In the genomic region with DNA sequence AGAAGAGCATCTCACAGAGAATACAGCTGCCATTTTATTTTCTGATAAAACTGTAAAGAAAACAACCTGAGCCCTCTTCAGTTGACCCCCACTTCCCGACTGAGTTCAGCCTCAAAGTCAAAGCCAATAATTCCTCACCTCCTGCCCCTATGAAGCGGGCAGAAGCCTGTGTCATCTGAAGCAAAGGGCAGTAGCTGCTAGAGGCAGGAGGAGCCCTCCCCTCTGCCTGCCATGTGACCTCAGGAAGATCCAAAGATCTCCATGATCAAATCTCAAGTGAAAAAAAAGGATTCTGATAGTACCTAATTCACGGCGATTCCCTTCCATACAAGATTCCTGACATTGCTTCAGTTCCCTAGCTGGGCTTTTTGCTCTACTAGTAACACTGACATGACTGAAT, we compare ENCODE assay signal across 20 cellular contexts.
"Had no signal": no experiment of that assay in that cellular context is flagged by ENCODE, and none has a peak within 500 bp of the region (broad histone marks: within the 10 kb centered on the region; RNA-seq: fewer than 3 reads in every experiment).

No MANE protein-coding gene starts in this region.

- H3K9me3 ChIP-seq: gastrocnemius medialis, right lobe of liver, thoracic aorta, uterus had no signal

- H3K4me3 ChIP-seq: gastrocnemius medialis, right lobe of liver, skin epidermis, thoracic aorta, uterus had no signal

- H3K36me3 ChIP-seq: gastrocnemius medialis, right lobe of liver, thoracic aorta, uterus had no signal

- H3K27ac ChIP-seq: gastrocnemius medialis, right lobe of liver, skin epidermis, thoracic aorta, uterus had no signal

- DNase-seq: activated CD4-positive, alpha-beta T cell treated with anti-CD3 and anti-CD28 coated beads for 4 hours; activated CD4-positive, alpha-beta T cell treated with anti-CD3 and anti-CD28 coated beads, Interleukin-2, amount 50 U/mL, for 4 hours; activated effector memory CD4-positive, alpha-beta T cell treated with Interleukin-2 at 50 U/mL for 16 hours; activated naive CD4-positive, alpha-beta T cell treated with Interleukin-2 at 50 U/mL for 16 hours; activated T-cell treated with anti-CD3 and anti-CD28 coated beads for 4 hours; activated T-cell treated with anti-CD3 and anti-CD28 coated beads, Interleukin-2, amount 50 U/mL, for 72 hours; anterior cingulate cortex; effector CD8-positive, alpha-beta T cell; gastrocnemius medialis; glutamatergic neuron; left colon; naive thymus-derived CD8-positive, alpha-beta T cell; occipital lobe; right lobe of liver; stimulated activated CD4-positive, alpha-beta T cell treated with anti-CD3 and anti-CD28 coated beads, Interleukin-12 subunit alpha, Interleukin-12 subunit beta, amount 100 ng/mL, for 4 hours; stimulated activated CD4-positive, alpha-beta T cell treated with anti-CD3 and anti-CD28 coated beads, Interleukin-4, amount 100 ng/mL, for 1 hour; stimulated activated naive CD8-positive, alpha-beta T cell treated with anti-CD3 and anti-CD28 coated beads, Interleukin-15, Interleukin-2, amounts not matched to agents 100 U/mL and 50 U/mL, for 24 hours; uterus had no signal

- ATAC-seq: activated T-cell treated with anti-CD3 and anti-CD28 coated beads, Interleukin-2, amount 50 U/mL, for 72 hours; gastrocnemius medialis; left colon; naive thymus-derived CD8-positive, alpha-beta T cell; right lobe of liver; stimulated activated naive CD8-positive, alpha-beta T cell treated with anti-CD3 and anti-CD28 coated beads, Interleukin-15, Interleukin-2, amounts not matched to agents 100 U/mL and 50 U/mL, for 24 hours had no signal

- H3K4me1 ChIP-seq: gastrocnemius medialis, right lobe of liver, uterus had no signal

- H3K27me3 ChIP-seq: gastrocnemius medialis, right lobe of liver, uterus had no signal
